In genomic region chr1:41152622-41153044, GRCh38 we compare ENCODE assay signal across 12 cellular contexts.
DNase-seq lines count a peak whose midpoint lies in the region; ATAC-seq and TF ChIP-seq lines count a peak whose summit lies in the region.
"Had no signal": no experiment of that assay in that cellular context is flagged by ENCODE, and none has a peak within 500 bp of the region (broad histone marks: within the 10 kb centered on the region; RNA-seq: fewer than 3 reads in every experiment).

No MANE protein-coding gene starts in this region.

- H3F3A ChIP-seq in neural progenitor cell (ENCODE audit: low read depth): no peaks in the 10 kb centered on the region

- H3K4me3 ChIP-seq in ascending aorta (no peak overlapping the region), left ventricle myocardium inferior (no peak overlapping the region), sigmoid colon (no peak overlapping the region), neural progenitor cell (no peak overlapping the region)
- H3K4me3 ChIP-seq: ovary had no signal

- no peaks in the 10 kb centered on the region for H3K4me1 Mint-ChIP-seq in stimulated activated naive CD8-positive, alpha-beta T cell treated with anti-CD3 and anti-CD28 coated beads, Interleukin-15, amount 100 ng/mL, for 72 hours
- no peaks in the 10 kb centered on the region for H3K4me1 Mint-ChIP-seq in neural progenitor cell

- no peak overlapping the region for H3K27ac Mint-ChIP-seq in stimulated activated naive CD8-positive, alpha-beta T cell treated with anti-CD3 and anti-CD28 coated beads, Interleukin-15, amount 100 ng/mL, for 72 hours
- H3K27ac Mint-ChIP-seq in neural progenitor cell: no peak overlapping the region
- H3K27ac Mint-ChIP-seq: activated T-cell treated with anti-CD3 and anti-CD28 coated beads, Interleukin-2, amount 50 U/mL, for 72 hours had no signal

- H3K27me3 ChIP-seq in ascending aorta: no peaks in the 10 kb centered on the region
- H3K27me3 ChIP-seq in left ventricle myocardium inferior (ENCODE audit: low read depth): no peaks in the 10 kb centered on the region
- H3K27me3 ChIP-seq in sigmoid colon: no peaks in the 10 kb centered on the region
- H3K27me3 ChIP-seq in neural progenitor cell: no peaks in the 10 kb centered on the region
- H3K27me3 ChIP-seq: ovary had no signal

- H3K4me3 Mint-ChIP-seq in stimulated activated naive CD8-positive, alpha-beta T cell treated with anti-CD3 and anti-CD28 coated beads, Interleukin-15, amount 100 ng/mL, for 72 hours: no peak overlapping the region
- H3K4me3 Mint-ChIP-seq in neural progenitor cell: no peak overlapping the region
- H3K4me3 Mint-ChIP-seq: activated T-cell treated with anti-CD3 and anti-CD28 coated beads, Interleukin-2, amount 50 U/mL, for 72 hours had no signal

- no peak overlapping the region for H2AFZ ChIP-seq in neural progenitor cell (replicated peaks)

- no peaks in the 10 kb centered on the region for H3K27me3 Mint-ChIP-seq in stimulated activated naive CD8-positive, alpha-beta T cell treated with anti-CD3 and anti-CD28 coated beads, Interleukin-15, amount 100 ng/mL, for 72 hours
- H3K27me3 Mint-ChIP-seq in neural progenitor cell (ENCODE audit: insufficient read depth, low read depth): no peaks in the 10 kb centered on the region

- peaks cover 0 to 17% of the 10 kb centered on the region in 2 donors for H3K36me3 ChIP-seq in ascending aorta
- H3K36me3 ChIP-seq in left ventricle myocardium inferior: peaks cover 9% of the 10 kb centered on the region
- H3K36me3 ChIP-seq in sigmoid colon: peaks cover 0 to 13% (median 0%) of the 10 kb centered on the region in 4 donors
- H3K36me3 ChIP-seq in neural progenitor cell: no peaks in the 10 kb centered on the region
- H3K36me3 ChIP-seq: ovary had no signal

- H3K36me3 Mint-ChIP-seq in neural progenitor cell: peaks cover 21% of the 10 kb centered on the region

- H4K20me1 ChIP-seq in neural progenitor cell (ENCODE audit: low read depth): no peaks in the 10 kb centered on the region

- no peaks in the 10 kb centered on the region for H3K9me3 Mint-ChIP-seq in stimulated activated naive CD8-positive, alpha-beta T cell treated with anti-CD3 and anti-CD28 coated beads, Interleukin-15, amount 100 ng/mL, for 72 hours
- no peaks in the 10 kb centered on the region for H3K9me3 Mint-ChIP-seq in neural progenitor cell
- H3K9me3 Mint-ChIP-seq: activated T-cell treated with anti-CD3 and anti-CD28 coated beads, Interleukin-2, amount 50 U/mL, for 72 hours had no signal

- ATAC-seq in stimulated activated naive CD8-positive, alpha-beta T cell treated with anti-CD3 and anti-CD28 coated beads, Interleukin-15, amount 100 ng/mL, for 72 hours: no peak
- ATAC-seq: activated T-cell treated with anti-CD3 and anti-CD28 coated beads, Interleukin-2, amount 50 U/mL, for 72 hours had no signal

- TF ChIP-seq POLR2A in sigmoid colon (IDR thresholded peaks at IDR 0.05): no peak

- H3K4me2 ChIP-seq in neural progenitor cell: no peak overlapping the region

- H3K79me2 ChIP-seq in neural progenitor cell (ENCODE audit: low read depth): no peaks in the 10 kb centered on the region

- no peak for TF ChIP-seq CTCF in ascending aorta (IDR thresholded peaks at IDR 0.05)
- no peak for TF ChIP-seq CTCF in left ventricle myocardium inferior (IDR thresholded peaks at IDR 0.05; ENCODE audit: borderline replicate concordance)
- TF ChIP-seq CTCF in sigmoid colon (IDR thresholded peaks at IDR 0.05): no peak
- TF ChIP-seq CTCF in neural progenitor cell (IDR thresholded peaks at IDR 0.05): no peak

- intact Hi-C loops in ascending aorta (cut with DNase I): loop anchor here (2.0 to 10.0 kb wide), 5 partner anchors 44 to 282 kb away; no protein-coding TSS in a partner anchor
- intact Hi-C loops in left ventricle myocardium inferior (cut with micrococcal nuclease): loop anchor here (10.0 kb wide), 1 partner anchor 108 kb away; no protein-coding TSS in a partner anchor
- intact Hi-C loops in sigmoid colon (cut with DNase I): loop anchor here (5.0 kb wide), 2 partner anchors 45 to 90 kb away; partner anchors contain the start of gene SCMH1

- H3K9ac ChIP-seq in neural progenitor cell: no peak overlapping the region

- DNase-seq in GM04503 (ENCODE audit: low read depth) (peak; percentile 89), ascending aorta (ENCODE audit: low spot score in 2 of 2) (peak in 1 of 2 donors; percentile 67), left ventricle myocardium inferior (no peak), sigmoid colon (peak; percentile 65), neural progenitor cell (ENCODE audit: low spot score) (no peak), anterior cingulate cortex (lab: John Stamatoyannopoulos, UW) (no peak)
- DNase-seq in stimulated activated naive CD8-positive, alpha-beta T cell treated with anti-CD3 and anti-CD28 coated beads, Interleukin-15, amount 100 ng/mL, for 72 hours: no peak
- DNase-seq in activated CD4-positive, alpha-beta T cell treated with anti-CD3 and anti-CD28 coated beads for 4 hours: no peak
- DNase-seq: activated T-cell treated with anti-CD3 and anti-CD28 coated beads, Interleukin-2, amount 50 U/mL, for 72 hours; erythroblast; NCI-H1048; ovary had no signal

- TF ChIP-seq EP300 in sigmoid colon (IDR thresholded peaks at IDR 0.05): peak in 3 of 4 donors; percentile 11 to 66 (median 28)

- WGBS in sigmoid colon, 2 donors: 16 to 52% methylated on average over 1 of the region's 1 CpG

- H3K4me1 ChIP-seq in ascending aorta: peaks cover 3 to 16% of the 10 kb centered on the region in 2 donors
- peaks cover 26% of the 10 kb centered on the region for H3K4me1 ChIP-seq in left ventricle myocardium inferior
- H3K4me1 ChIP-seq in sigmoid colon: peaks cover 0 to 46% (median 38%) of the 10 kb centered on the region in 4 donors
- no peaks in the 10 kb centered on the region for H3K4me1 ChIP-seq in neural progenitor cell

- H3K27ac ChIP-seq in ascending aorta (peak overlapping the region; percentile 78 to 79), left ventricle myocardium inferior (replicated peaks) (peak overlapping the region; percentile 32), sigmoid colon (peak overlapping the region; percentile 71 to 86 (median 74)), neural progenitor cell (no peak overlapping the region)
- H3K27ac ChIP-seq: ovary had no signal

- H3K9me3 ChIP-seq in ascending aorta: no peaks in the 10 kb centered on the region
- no peaks in the 10 kb centered on the region for H3K9me3 ChIP-seq in left ventricle myocardium inferior (replicated peaks)
- no peaks in the 10 kb centered on the region for H3K9me3 ChIP-seq in sigmoid colon
- H3K9me3 ChIP-seq in neural progenitor cell (ENCODE audit: low read depth): no peaks in the 10 kb centered on the region
- H3K9me3 ChIP-seq: ovary had no signal

Comparison
In these comparisons a context has a peak if more than half of its experiments do, and no peak if none do; other contexts are left out.
1. DNase-seq: peak in GM04503 (single experiment) and sigmoid colon (single experiment); none in left ventricle myocardium inferior (single experiment), stimulated activated naive CD8-positive, alpha-beta T cell treated with anti-CD3 and anti-CD28 coated beads, Interleukin-15, amount 100 ng/mL, for 72 hours (0 of 2), neural progenitor cell (single experiment), activated CD4-positive, alpha-beta T cell treated with anti-CD3 and anti-CD28 coated beads for 4 hours (0 of 2) and anterior cingulate cortex (0 of 58).